In genomic region chr13:75754936-75755335, GRCh38 we compare ENCODE assay signal across 28 cellular contexts.
"Had no signal": no experiment of that assay in that cellular context is flagged by ENCODE, and none has a peak within 500 bp of the region (broad histone marks: within the 10 kb centered on the region; RNA-seq: fewer than 3 reads in every experiment).

No MANE protein-coding gene starts in this region.

- DNase-seq: natural killer cell; occipital lobe; ovary; posterior cingulate gyrus; psoas muscle; right cardiac atrium; right lobe of liver; spleen; stimulated activated CD4-positive, alpha-beta T cell treated with anti-CD3 and anti-CD28 coated beads, Interleukin-12 subunit alpha, Interleukin-12 subunit beta, amount 100 ng/mL, for 4 hours; stimulated activated CD4-positive, alpha-beta T cell treated with anti-CD3 and anti-CD28 coated beads, Interleukin-1b, Interleukin-23, amount 100 ng/mL, for 48 hours; stimulated activated CD4-positive, alpha-beta T cell treated with anti-CD3 and anti-CD28 coated beads, Interleukin-4, amount 100 ng/mL, for 1 hour; stimulated activated CD4-positive, alpha-beta T cell treated with anti-CD3 and anti-CD28 coated beads, Interleukin-4, amount 100 ng/mL, for 4 hours; stimulated activated CD8-positive, alpha-beta memory T cell treated with anti-CD3 and anti-CD28 coated beads, Interleukin-4, amount 100 ng/mL, for 48 hours; stimulated activated naive CD4-positive, alpha-beta T cell; stimulated activated naive CD8-positive, alpha-beta T cell treated with anti-CD3 and anti-CD28 coated beads, Interleukin-15, amount 100 ng/mL, for 72 hours; stimulated activated naive CD8-positive, alpha-beta T cell treated with anti-CD3 and anti-CD28 coated beads, Interleukin-15, Interleukin-2, amounts not matched to agents 100 U/mL and 50 U/mL, for 24 hours; substantia nigra; testis; tibial artery; transverse colon; upper lobe of left lung had no signal

- H3K9me3 ChIP-seq: ovary, psoas muscle, right lobe of liver, suprapubic skin, testis, tibial artery, transverse colon, upper lobe of left lung, vagina had no signal

- H3K4me1 ChIP-seq: neural progenitor cell, parathyroid adenoma, spleen, testis, vagina had no signal

- ATAC-seq: natural killer cell; psoas muscle; right cardiac atrium; right lobe of liver; stimulated activated memory B cell treated with anti-CD40 and anti-IgM and Interleukin-4, amounts not matched to agents 10 μg/mL and 1 μg/mL and 100 μg/mL, for 72 hours; stimulated activated naive CD8-positive, alpha-beta T cell treated with anti-CD3 and anti-CD28 coated beads, Interleukin-15, amount 100 ng/mL, for 72 hours; stimulated activated naive CD8-positive, alpha-beta T cell treated with anti-CD3 and anti-CD28 coated beads, Interleukin-15, Interleukin-2, amounts not matched to agents 100 U/mL and 50 U/mL, for 24 hours had no signal

- H3K36me3 ChIP-seq: neural progenitor cell, ovary, right lobe of liver, spleen, suprapubic skin, tibial artery, transverse colon, upper lobe of left lung, vagina had no signal

- H3K4me3 ChIP-seq: neural progenitor cell, ovary, psoas muscle, right lobe of liver, skin epidermis, smooth muscle cell, spleen, suprapubic skin, testis, tibial artery, transverse colon, upper lobe of left lung, vagina had no signal

- H3K9ac ChIP-seq: neural progenitor cell, parathyroid adenoma had no signal

- H3K4me2 ChIP-seq: neural progenitor cell, smooth muscle cell had no signal

- H2AFZ ChIP-seq: neural progenitor cell, parathyroid adenoma had no signal

- H3K27ac ChIP-seq: neural progenitor cell, ovary, parathyroid adenoma, psoas muscle, right lobe of liver, skin epidermis, spleen, suprapubic skin, testis, tibial artery, transverse colon, upper lobe of left lung, vagina had no signal

- H3K27me3 ChIP-seq: neural progenitor cell, ovary, right lobe of liver, spleen, suprapubic skin, testis, tibial artery, transverse colon, upper lobe of left lung, vagina had no signal
